Comparison of ENCODE assay signal across 9 cellular contexts in the genomic region with DNA sequence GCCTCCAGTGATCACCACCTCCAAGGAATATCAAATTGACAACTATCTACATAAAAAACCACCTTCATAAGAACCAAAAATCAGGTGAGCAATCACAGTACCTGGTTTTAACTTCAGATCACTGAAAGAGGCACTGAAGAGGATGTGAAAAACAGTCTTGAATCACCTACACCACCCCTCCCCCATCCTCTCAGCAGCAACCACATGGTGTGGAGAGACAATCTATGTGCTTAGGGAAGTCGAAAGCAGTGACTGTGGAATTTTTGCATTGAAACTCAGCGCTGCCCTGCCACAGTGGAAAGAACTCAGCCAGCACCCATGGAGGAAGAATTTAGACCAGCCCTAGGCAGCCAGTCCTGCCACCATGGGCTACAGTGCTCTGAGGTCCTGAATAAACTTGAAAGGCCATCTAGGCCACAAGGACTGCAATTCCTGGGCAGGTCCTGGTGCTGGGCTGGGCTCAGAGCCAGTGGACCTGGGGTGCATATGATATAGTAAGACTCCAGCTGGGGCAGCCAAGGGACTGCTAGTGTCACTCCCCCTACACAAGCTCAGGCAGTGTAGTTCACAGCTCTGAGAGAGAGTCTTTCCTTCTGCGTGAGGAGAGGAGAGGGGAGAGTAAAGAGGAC.
DNase-seq lines count a peak whose midpoint lies in the region; ATAC-seq and TF ChIP-seq lines count a peak whose summit lies in the region.
"Had no signal": no experiment of that assay in that cellular context is flagged by ENCODE, and none has a peak within 500 bp of the region (broad histone marks: within the 10 kb centered on the region; RNA-seq: fewer than 3 reads in every experiment).

No MANE protein-coding gene starts in this region.

- H3K9me3 ChIP-seq in neuronal stem cell (replicated peaks in 1 of 2; ENCODE audit: control insufficient read depth in 2 of 2, insufficient read depth in 1 of 2, low read depth in 1 of 2, low read length in 2 of 2) = peaks cover 0 to 4% of the 10 kb centered on the region in 2 donors
- no peaks in the 10 kb centered on the region for H3K9me3 ChIP-seq in SJCRH30 (replicated peaks)

- no peak overlapping the region for H3K14ac ChIP-seq in neuronal stem cell (ENCODE audit: low read length)

- H2BK120ac ChIP-seq in neuronal stem cell (ENCODE audit: low read depth, low read length) = no peak overlapping the region

- H3K4me2 ChIP-seq in neuronal stem cell (ENCODE audit: insufficient read depth, low read length, poor library complexity, severe bottlenecking) = no peak overlapping the region

- H3K27ac ChIP-seq in neuronal stem cell (replicated peaks; ENCODE audit: low read length) (no peak overlapping the region), SJCRH30 (no peak overlapping the region), coronary artery (no peak overlapping the region)

- no peak for TF ChIP-seq CTCF in coronary artery (IDR thresholded peaks at IDR 0.05)

- no peak overlapping the region for H3K9ac ChIP-seq in neuronal stem cell (ENCODE audit: low read depth, low read length, poor library complexity)

- peaks cover 2% of the 10 kb centered on the region for H3K79me1 ChIP-seq in neuronal stem cell (ENCODE audit: low read depth, low read length)

- WGBS in neuronal stem cell (ENCODE audit: extremely low coverage in 2 of 2, insufficient read length in 2 of 2, insufficient replicate concordance in 1 of 2), 2 donors = no CpG with 5 or more reads among the region's 3 CpGs

- H3K4me3 ChIP-seq in neuronal stem cell (ENCODE audit: low read length in 2 of 2) (no peak overlapping the region), SJCRH30 (no peak overlapping the region), coronary artery (no peak overlapping the region)

- H3K4me1 ChIP-seq in neuronal stem cell (ENCODE audit: control insufficient read depth in 2 of 2, insufficient read depth in 1 of 2, low read depth in 1 of 2, low read length in 2 of 2) (no peaks in the 10 kb centered on the region), SJCRH30 (no peaks in the 10 kb centered on the region)

- no peak overlapping the region for H4K91ac ChIP-seq in neuronal stem cell (ENCODE audit: low read depth, low read length, poor library complexity)

- no peak overlapping the region for H3K4ac ChIP-seq in neuronal stem cell (ENCODE audit: low read length)

- H2AK5ac ChIP-seq in neuronal stem cell (ENCODE audit: low read depth, low read length) = no peak overlapping the region

- peak; percentile 5 for DNase-seq in DMS53 (lab: John Stamatoyannopoulos, UW)
- DNase-seq in DMS53 treated with DMSO at 0.1 percent for 48 hours (lab: John Stamatoyannopoulos, UW; ENCODE audit: unreplicated experiment) = no peak
- DNase-seq in activated T-cell treated with anti-CD3 and anti-CD28 coated beads, Interleukin-2, amount 50 U/mL, for 48 hours = peak; percentile 40 to 51
- DNase-seq in neuronal stem cell (ENCODE audit: low spot score) = no peak
- no peak for DNase-seq in SJCRH30
- no peak for DNase-seq in coronary artery (ENCODE audit: low spot score)
- DNase-seq in NCI-H128 (lab: John Stamatoyannopoulos, UW; ENCODE audit: unreplicated experiment) = no peak
- DNase-seq: NCI-H1048 had no signal

- peak; percentile 66 for ATAC-seq in HG02798 (IDR thresholded peaks at IDR 0.05; ENCODE audit: poor library complexity, unreplicated experiment)

- no peak overlapping the region for H4K8ac ChIP-seq in neuronal stem cell (ENCODE audit: low read depth, low read length)

- H3K18ac ChIP-seq in neuronal stem cell (ENCODE audit: low read length) = no peak overlapping the region

- no peaks in the 10 kb centered on the region for H3K27me3 ChIP-seq in neuronal stem cell (ENCODE audit: control insufficient read depth in 3 of 3, insufficient read depth in 3 of 3, low read depth in 1 of 3, low read length in 3 of 3)
- H3K27me3 ChIP-seq in SJCRH30 = no peaks in the 10 kb centered on the region

- no peak overlapping the region for H2AFZ ChIP-seq in neuronal stem cell (ENCODE audit: low read length)

- no peak overlapping the region for H2BK15ac ChIP-seq in neuronal stem cell (ENCODE audit: low read length)

- peak overlapping the region; percentile 29 for H3K23ac ChIP-seq in neuronal stem cell (ENCODE audit: low read depth, low read length, poor library complexity)

- H2BK5ac ChIP-seq in neuronal stem cell (ENCODE audit: low read length) = no peak overlapping the region

- peaks cover 7 to 96% of the 10 kb centered on the region in 2 donors for H3K36me3 ChIP-seq in neuronal stem cell (replicated peaks in 1 of 2; ENCODE audit: control insufficient read depth in 2 of 2, insufficient read depth in 2 of 2, low read length in 2 of 2)
- H3K36me3 ChIP-seq in SJCRH30 = peaks cover 66% of the 10 kb centered on the region

- H2BK12ac ChIP-seq in neuronal stem cell (ENCODE audit: low read length) = no peak overlapping the region

Comparison
In these comparisons a context has a peak if more than half of its experiments do, and no peak if none do; other contexts are left out.
1. DNase-seq: peak in DMS53 (single experiment) and activated T-cell treated with anti-CD3 and anti-CD28 coated beads, Interleukin-2, amount 50 U/mL, for 48 hours (2 of 2); none in DMS53 treated with DMSO at 0.1 percent for 48 hours (single experiment), neuronal stem cell (single experiment), SJCRH30 (0 of 2), coronary artery (single experiment) and NCI-H128 (single experiment).